25 cellular contexts compared by ENCODE assay signal in the genomic region with DNA sequence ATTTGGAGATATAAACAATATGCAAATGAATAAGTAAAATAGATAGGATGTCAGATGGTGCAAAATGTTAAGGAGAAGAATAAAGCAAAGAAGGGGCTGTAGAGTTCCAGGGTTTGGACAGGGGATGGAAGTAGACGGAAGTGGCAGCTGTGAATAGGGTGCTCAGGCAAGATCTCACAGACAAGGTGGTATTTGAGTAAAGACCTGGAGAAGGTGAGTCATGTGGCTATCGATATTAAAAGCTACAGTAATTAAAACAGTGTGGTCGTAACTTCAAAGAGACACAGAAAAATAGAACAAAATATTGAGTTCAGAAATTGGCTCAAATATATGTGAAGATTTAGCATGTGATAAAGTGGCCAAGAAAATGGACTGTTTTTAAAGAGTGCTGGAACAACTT.
"Had no signal": no experiment of that assay in that cellular context is flagged by ENCODE, and none has a peak within 500 bp of the region (broad histone marks: within the 10 kb centered on the region; RNA-seq: fewer than 3 reads in every experiment).

No MANE protein-coding gene starts in this region.

- H3K4me1 ChIP-seq: neural progenitor cell, testis had no signal

- H3K4me2 ChIP-seq: neural progenitor cell had no signal

- H3K36me3 Mint-ChIP-seq: neural progenitor cell had no signal

- ATAC-seq: activated CD4-positive, CD25-positive, alpha-beta regulatory T cell treated with anti-CD3 and anti-CD28 coated beads, Interleukin-2, amount 50 U/mL, for 24 hours; activated CD8-positive, alpha-beta T cell treated with anti-CD3 and anti-CD28 coated beads for 36 hours; body of pancreas; esophagus mucosa; left lung; naive thymus-derived CD8-positive, alpha-beta T cell; sciatic nerve had no signal

- H3K9ac ChIP-seq: neural progenitor cell had no signal

- H3K4me3 Mint-ChIP-seq: activated CD4-positive, alpha-beta T cell treated with anti-CD3 and anti-CD28 coated beads, Interleukin-2, amount 10 ng/mL, durations not matched to agents 7 days and 5 days; activated CD8-positive, alpha-beta T cell treated with anti-CD3 and anti-CD28 coated beads for 36 hours; activated T-cell treated with anti-CD3 and anti-CD28 coated beads, Interleukin-2, amount 50 U/mL, for 24 hours; dendritic cell treated with granulocyte-macrophage colony-stimulating factor and Interleukin-4, amounts not matched to agents 40 ng/mL and 50 ng/mL, for 4 days; immature natural killer cell; naive thymus-derived CD8-positive, alpha-beta T cell; neural progenitor cell had no signal

- H3K27me3 ChIP-seq: body of pancreas, left lung, neural progenitor cell, testis, vagina had no signal

- DNase-seq: activated CD4-positive, alpha-beta T cell treated with anti-CD3 and anti-CD28 coated beads, Interleukin-2, amount 10 ng/mL, durations not matched to agents 7 days and 5 days; activated CD8-positive, alpha-beta T cell treated with anti-CD3 and anti-CD28 coated beads for 36 hours; activated naive CD4-positive, alpha-beta T cell; activated T-cell treated with anti-CD3 and anti-CD28 coated beads, Interleukin-2, amount 50 U/mL, for 24 hours; body of pancreas; caudate nucleus; effector CD4-positive, alpha-beta T cell; foreskin melanocyte; immature natural killer cell; kidney glomerular epithelial cell; left lung; naive thymus-derived CD8-positive, alpha-beta T cell; posterior cingulate gyrus; stimulated activated CD4-positive, alpha-beta T cell treated with anti-CD3 and anti-CD28 coated beads, Interleukin-4, amount 100 ng/mL, for 1 hour; stimulated activated naive CD4-positive, alpha-beta T cell; testis; trophoblast cell had no signal

- H3K27ac Mint-ChIP-seq: activated CD4-positive, alpha-beta T cell treated with anti-CD3 and anti-CD28 coated beads, Interleukin-2, amount 10 ng/mL, durations not matched to agents 7 days and 5 days; activated CD8-positive, alpha-beta T cell treated with anti-CD3 and anti-CD28 coated beads for 36 hours; activated T-cell treated with anti-CD3 and anti-CD28 coated beads, Interleukin-2, amount 50 U/mL, for 24 hours; activated T-helper 2 cell treated with anti-CD3 and anti-CD28 coated beads, Interferon-gamma antibody, Interleukin-2, Interleukin-4, amounts not matched to agents 10 μg/mL and 5 μg/mL and 100 μg/mL, durations not matched to agents 14 hours and 24 hours and 36 hours; dendritic cell treated with granulocyte-macrophage colony-stimulating factor and Interleukin-4, amounts not matched to agents 40 ng/mL and 50 ng/mL, for 4 days; immature natural killer cell; neural progenitor cell had no signal

- H2AFZ ChIP-seq: neural progenitor cell had no signal

- H3K36me3 ChIP-seq: left lung, neural progenitor cell, vagina had no signal

- H3K4me3 ChIP-seq: body of pancreas, left lung, lung, neural progenitor cell, testis, vagina had no signal

- H3K9me3 Mint-ChIP-seq: activated CD4-positive, alpha-beta T cell treated with anti-CD3 and anti-CD28 coated beads, Interleukin-2, amount 10 ng/mL, durations not matched to agents 7 days and 5 days; activated CD8-positive, alpha-beta T cell treated with anti-CD3 and anti-CD28 coated beads for 36 hours; activated T-cell treated with anti-CD3 and anti-CD28 coated beads, Interleukin-2, amount 50 U/mL, for 24 hours; activated T-helper 2 cell treated with anti-CD3 and anti-CD28 coated beads, Interferon-gamma antibody, Interleukin-2, Interleukin-4, amounts not matched to agents 10 μg/mL and 5 μg/mL and 100 μg/mL, durations not matched to agents 14 hours and 24 hours and 36 hours; dendritic cell treated with granulocyte-macrophage colony-stimulating factor and Interleukin-4, amounts not matched to agents 40 ng/mL and 50 ng/mL, for 4 days; immature natural killer cell; naive thymus-derived CD8-positive, alpha-beta T cell; neural progenitor cell had no signal

- H3K27ac ChIP-seq: body of pancreas, left lung, neural progenitor cell, testis, vagina had no signal

- H3K9me3 ChIP-seq: body of pancreas, left lung, testis, vagina had no signal

- H3K27me3 Mint-ChIP-seq: activated CD4-positive, alpha-beta T cell treated with anti-CD3 and anti-CD28 coated beads, Interleukin-2, amount 10 ng/mL, durations not matched to agents 7 days and 5 days; activated CD8-positive, alpha-beta T cell treated with anti-CD3 and anti-CD28 coated beads for 36 hours; activated T-cell treated with anti-CD3 and anti-CD28 coated beads, Interleukin-2, amount 50 U/mL, for 24 hours; dendritic cell treated with granulocyte-macrophage colony-stimulating factor and Interleukin-4, amounts not matched to agents 40 ng/mL and 50 ng/mL, for 4 days; naive thymus-derived CD8-positive, alpha-beta T cell had no signal
